In the genomic region with DNA sequence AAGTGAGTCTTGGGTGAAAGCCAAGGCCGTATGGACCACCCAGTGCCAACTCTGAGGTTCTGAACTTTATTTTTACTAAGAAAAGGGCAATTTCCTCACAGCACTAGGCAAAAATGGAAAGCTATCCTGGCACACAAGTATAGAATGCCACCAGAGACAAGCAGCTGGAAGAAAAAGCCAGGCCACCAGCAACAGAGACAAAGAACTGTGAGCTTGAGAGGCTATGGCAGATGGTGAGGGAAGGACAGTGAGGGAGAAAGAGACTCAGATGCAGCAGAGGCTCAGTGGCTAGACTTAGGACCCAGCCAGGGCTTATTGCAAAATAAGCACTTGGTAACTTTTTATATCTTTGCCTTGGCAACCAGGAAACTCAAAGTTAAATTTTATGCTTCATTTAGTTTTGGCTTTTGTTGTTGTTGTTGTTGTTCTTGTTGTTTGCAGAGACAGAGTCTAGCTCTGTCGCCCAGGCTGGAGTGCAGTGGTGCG, we compare ENCODE assay signal across 24 cellular contexts.
DNase-seq lines count a peak whose midpoint lies in the region; ATAC-seq, FAIRE-seq and TF ChIP-seq lines count a peak whose summit lies in the region.
"Had no signal": no experiment of that assay in that cellular context is flagged by ENCODE, and none has a peak within 500 bp of the region (broad histone marks: within the 10 kb centered on the region; RNA-seq: fewer than 3 reads in every experiment).

No MANE protein-coding gene starts in this region.

- 67% methylated on average over 3 of the region's 3 CpGs for WGBS in liver
- WGBS in HepG2 (ENCODE audit: low lambda C conversion rate), result 42% methylated on average over 3 of the region's 3 CpGs

- no peak overlapping the region for H3K27ac ChIP-seq in liver (ENCODE audit: low read depth in 1 of 2, low read length in 2 of 2)
- H3K27ac ChIP-seq in HepG2 (ENCODE audit: extremely low read length, insufficient read depth, low read length), result no peak overlapping the region
- H3K27ac ChIP-seq: GM23248, RWPE1 had no signal

- H3K36me3 ChIP-seq in liver (ENCODE audit: control insufficient read depth in 4 of 4, insufficient read depth in 3 of 4, low read depth in 1 of 4, low read length in 3 of 4) (no peaks in the 10 kb centered on the region), HepG2 (replicated peaks in 1 of 2; ENCODE audit: control insufficient read depth in 1 of 2, insufficient read depth in 2 of 2, low read length in 2 of 2) (no peaks in the 10 kb centered on the region)

- intact Hi-C loops in HepG2 (cut with micrococcal nuclease; ENCODE audit: unreplicated experiment), result loop anchor here (10.0 kb wide), 2 partner anchors 249 to 759 kb away; no protein-coding TSS in a partner anchor

- FAIRE-seq in HepG2 (lab: Jason Lieb, UNC), result no peak
- FAIRE-seq: HTR-8/SVneo had no signal

- H3K4me1 ChIP-seq in liver (ENCODE audit: control insufficient read depth in 4 of 4, insufficient read depth in 4 of 4, low read length in 3 of 4) (peaks cover 0 to 7% (median 3%) of the 10 kb centered on the region in 4 donors), HepG2 (ENCODE audit: insufficient read depth, low read length) (no peaks in the 10 kb centered on the region)

- H3K79me2 ChIP-seq in HepG2 (ENCODE audit: insufficient read depth, low read length), result no peaks in the 10 kb centered on the region

- no peak overlapping the region for H2AFZ ChIP-seq in HepG2 (ENCODE audit: low read length)
- H2AFZ ChIP-seq: GM23248 had no signal

- peak in 1 of 2 donors; percentile 16 for TF ChIP-seq RAD21 in liver (IDR thresholded peaks at IDR 0.05)
- TF ChIP-seq RAD21 in HepG2 (CRISPR knock-in tag; IDR thresholded peaks at IDR 0.05), result no peak

- H3K9me3 ChIP-seq in liver (ENCODE audit: control insufficient read depth in 4 of 4, low read length in 3 of 4) (no peaks in the 10 kb centered on the region), HepG2 (ENCODE audit: low read length) (no peaks in the 10 kb centered on the region)

- no TSS peak for BruUV-seq in HepG2 (replicated peaks; lab: Mats Ljungman, UMichigan)

- no peak for TF ChIP-seq EP300 in HepG2 (IDR thresholded peaks at IDR 0.05; ENCODE audit: low read depth in 2 of 2, low read length in 2 of 2)
- no peak for TF ChIP-seq EP300 in HepG2 (CRISPR knock-in tag; IDR thresholded peaks at IDR 0.05; ENCODE audit: borderline replicate concordance)

- H4K20me1 ChIP-seq in HepG2 (ENCODE audit: insufficient read depth, low read length), result no peaks in the 10 kb centered on the region

- CTCF ChIA-PET in HepG2 (lab: Yijun Ruan, JAX; ENCODE audit: low intra/inter-chr PET ratio, low total read pairs), result no interaction called here

- TF ChIP-seq CTCF in liver (IDR thresholded peaks at IDR 0.05; ENCODE audit: low read depth, low read length, missing input control) (no peak), HepG2 (CRISPR knock-in tag; IDR thresholded peaks at IDR 0.05) (no peak)

- in situ Hi-C loops in HepG2 (cut with HindIII; ENCODE audit: extremely low pct_ligation_motif_present, low pct_unique_long_range_greater_than_20kb), result no loop called here

- POLR2A ChIA-PET in HepG2 (lab: Yijun Ruan, JAX), result no interaction called here

- H3K4me3 ChIP-seq in liver (ENCODE audit: low read depth in 1 of 3, low read length in 3 of 3), result no peak overlapping the region
- H3K4me3 ChIP-seq in HepG2 (replicated peaks in 1 of 3; ENCODE audit: insufficient read depth in 1 of 3, low read depth in 2 of 3, low read length in 3 of 3), result no peak overlapping the region
- H3K4me3 ChIP-seq: GM23248 had no signal

- no peak overlapping the region for H3K4me2 ChIP-seq in HepG2 (ENCODE audit: low read depth, low read length)

- TF ChIP-seq POLR2A in HepG2 (IDR thresholded peaks at IDR 0.05; ENCODE audit: insufficient read depth in 1 of 2, low read depth in 2 of 2, low read length in 2 of 2), result no peak

- ATAC-seq in HepG2 (no peak), GM21576 (IDR thresholded peaks at IDR 0.05; ENCODE audit: unreplicated experiment) (no peak), HG02840 (IDR thresholded peaks at IDR 0.05; ENCODE audit: low FRiP score, unreplicated experiment) (no peak)

- H3K9ac ChIP-seq in liver (ENCODE audit: low read depth in 1 of 2, low read length in 2 of 2) (no peak overlapping the region), HepG2 (ENCODE audit: insufficient read depth, low read depth, low read length) (no peak overlapping the region)
- H3K9ac ChIP-seq: GM23248 had no signal

- no peaks in the 10 kb centered on the region for H3K27me3 ChIP-seq in liver (ENCODE audit: control insufficient read depth in 4 of 4, insufficient read depth in 4 of 4, low read length in 3 of 4)
- peaks cover 0 to 4% of the 10 kb centered on the region in 2 experiments; a peak in 1 of 5 replicates for H3K27me3 ChIP-seq in HepG2 (ENCODE audit: control insufficient read depth in 1 of 2, insufficient read depth in 2 of 2, low read length in 2 of 2)

- DNase-seq in HepG2 (ENCODE audit: low spot score), result no peak
- peak; percentile 65 for DNase-seq in globus pallidus (ENCODE audit: low spot score)
- DNase-seq in stimulated activated CD8-positive, alpha-beta memory T cell treated with anti-CD3 and anti-CD28 coated beads, Interleukin-4, amount 100 ng/mL, for 48 hours, result peak; percentile 6
- no peak for DNase-seq in NCI-H2081 treated with DMSO at 0.1 percent for 48 hours (lab: John Stamatoyannopoulos, UW)
- DNase-seq: C1 segment of cervical spinal cord; CD4-positive, alpha-beta memory T cell; COR-L47; DND-41; GM23248; H9; KBM-7; MV-4-11; NCI-H1105; NCI-H1436 treated with DMSO at 0.1 percent for 48 hours; NCI-H187 treated with DMSO at 0.1 percent for 48 hours; NCI-H2107; NCI-H748 treated with DMSO at 0.1 percent for 48 hours; NK-92 treated with Interleukin-12 subunit alpha and Interleukin-12 subunit beta, amount 100 ng/mL, for 24 hours; SHP77 had no signal

TF ChIP-seq in liver, 16 proteins besides CTCF, POLR2A, EP300 and RAD21:
- TF ChIP-seq HNF4A (conservative IDR thresholded peaks at IDR 0.05) (peak; percentile 25 to 73), SP1 (IDR thresholded peaks at IDR 0.05) (peak; percentile 28), ZBTB33 (IDR thresholded peaks at IDR 0.05) (no peak), HNF4G (IDR thresholded peaks at IDR 0.05) (peak; percentile 15)
TF ChIP-seq in liver: peak in this region for 3.

TF ChIP-seq in HepG2, 621 proteins besides CTCF, POLR2A, EP300 and RAD21 (continues in another document):
- no peak for TF ChIP-seq SMAD3 (CRISPR knock-in tag; IDR thresholded peaks at IDR 0.05)
- TF ChIP-seq ZNF788 (CRISPR knock-in tag; IDR thresholded peaks at IDR 0.05; ENCODE audit: borderline replicate concordance), result no peak
- TF ChIP-seq STAG1 (CRISPR knock-in tag; IDR thresholded peaks at IDR 0.05), result no peak
- TF ChIP-seq, protein P1, sequence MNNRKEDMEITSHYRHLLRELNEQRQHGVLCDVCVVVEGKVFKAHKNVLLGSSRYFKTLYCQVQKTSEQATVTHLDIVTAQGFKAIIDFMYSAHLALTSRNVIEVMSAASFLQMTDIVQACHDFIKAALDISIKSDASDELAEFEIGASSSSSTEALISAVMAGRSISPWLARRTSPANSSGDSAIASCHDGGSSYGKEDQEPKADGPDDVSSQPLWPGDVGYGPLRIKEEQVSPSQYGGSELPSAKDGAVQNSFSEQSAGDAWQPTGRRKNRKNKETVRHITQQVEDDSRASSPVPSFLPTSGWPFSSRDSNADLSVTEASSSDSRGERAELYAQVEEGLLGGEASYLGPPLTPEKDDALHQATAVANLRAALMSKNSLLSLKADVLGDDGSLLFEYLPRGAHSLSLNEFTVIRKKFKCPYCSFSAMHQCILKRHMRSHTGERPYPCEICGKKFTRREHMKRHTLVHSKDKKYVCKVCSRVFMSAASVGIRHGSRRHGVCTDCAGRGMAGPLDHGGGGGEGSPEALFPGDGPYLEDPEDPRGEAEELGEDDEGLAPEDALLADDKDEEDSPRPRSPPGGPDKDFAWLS (CRISPR knock-in tag; IDR thresholded peaks at IDR 0.05; ENCODE audit: borderline replicate concordance), result no peak
- no peak for TF ChIP-seq ZNF512B (CRISPR knock-in tag; IDR thresholded peaks at IDR 0.05; ENCODE audit: borderline replicate concordance)
- TF ChIP-seq MZF1 (CRISPR knock-in tag; IDR thresholded peaks at IDR 0.05; ENCODE audit: borderline replicate concordance), result no peak
- TF ChIP-seq FOXK2 (IDR thresholded peaks at IDR 0.05), result no peak
- TF ChIP-seq, protein P2, sequence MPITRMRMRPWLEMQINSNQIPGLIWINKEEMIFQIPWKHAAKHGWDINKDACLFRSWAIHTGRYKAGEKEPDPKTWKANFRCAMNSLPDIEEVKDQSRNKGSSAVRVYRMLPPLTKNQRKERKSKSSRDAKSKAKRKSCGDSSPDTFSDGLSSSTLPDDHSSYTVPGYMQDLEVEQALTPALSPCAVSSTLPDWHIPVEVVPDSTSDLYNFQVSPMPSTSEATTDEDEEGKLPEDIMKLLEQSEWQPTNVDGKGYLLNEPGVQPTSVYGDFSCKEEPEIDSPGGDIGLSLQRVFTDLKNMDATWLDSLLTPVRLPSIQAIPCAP (CRISPR knock-in tag; IDR thresholded peaks at IDR 0.05; ENCODE audit: low read depth), result no peak
- TF ChIP-seq ZNF33B (CRISPR knock-in tag; IDR thresholded peaks at IDR 0.05), result no peak

Comparison
In these comparisons a context has a peak if more than half of its experiments do, and no peak if none do; other contexts are left out.
1. DNase-seq: peak in globus pallidus (single experiment) and stimulated activated CD8-positive, alpha-beta memory T cell treated with anti-CD3 and anti-CD28 coated beads, Interleukin-4, amount 100 ng/mL, for 48 hours (single experiment); none in HepG2 (single experiment) and NCI-H2081 treated with DMSO at 0.1 percent for 48 hours (single experiment).